ENCODE assay signal across 8 cellular contexts in the genomic region with DNA sequence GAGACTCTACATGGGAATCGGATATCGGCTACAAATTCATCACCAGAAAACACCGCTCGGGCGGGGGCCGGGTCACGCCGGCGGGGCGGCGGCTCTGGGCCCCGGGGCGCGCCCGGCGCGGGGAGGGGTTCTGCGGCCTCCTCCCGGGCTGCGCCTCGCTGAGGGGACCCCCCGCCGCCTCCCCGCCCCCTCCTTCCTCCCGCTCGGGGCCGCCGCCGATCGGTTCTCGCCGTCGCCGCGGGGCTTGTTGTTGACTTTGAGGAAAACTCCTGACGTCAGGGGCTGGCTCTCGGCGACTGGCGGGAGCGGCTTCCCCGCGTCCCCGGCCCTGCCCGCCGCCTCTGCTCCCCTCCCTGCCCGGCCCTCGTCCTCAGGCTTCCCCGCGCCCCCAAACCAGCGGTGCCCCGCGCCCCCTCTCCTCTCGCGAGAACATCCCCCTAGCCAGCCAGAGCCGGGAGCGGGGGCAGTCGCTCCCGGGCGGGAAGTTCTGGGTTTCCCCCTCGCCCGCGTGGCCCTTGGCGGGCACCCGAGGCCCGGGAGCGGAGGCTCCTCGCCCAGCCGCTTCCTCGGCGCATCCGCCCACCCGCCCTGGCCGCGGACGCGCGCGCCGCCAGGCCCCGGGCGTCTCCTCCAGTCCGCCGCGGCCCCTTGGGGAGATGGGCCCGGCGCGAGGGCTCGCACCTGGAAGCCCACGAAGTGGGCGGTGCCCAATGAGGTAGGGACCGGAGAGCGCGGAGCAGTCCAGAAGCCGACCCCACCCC. TPM values are rescaled to one million over a fixed set of nuclear protein-coding genes. Genes with fewer than 3 reads are reported as not detected.
DNase-seq lines count a peak whose midpoint lies in the region; ATAC-seq and TF ChIP-seq lines count a peak whose summit lies in the region.

No MANE protein-coding gene starts in this region.

- TF ChIP-seq CTCF in Panc1 (IDR thresholded peaks at IDR 0.05) (no peak), fibroblast of pulmonary artery (IDR thresholded peaks at IDR 0.05; ENCODE audit: low read length, missing control alignments) (no peak), nephron progenitor cell (IDR thresholded peaks at IDR 0.05) (no peak)

- H3K27me3 ChIP-seq in HUES48 (ENCODE audit: control insufficient read depth, insufficient read depth, low read length) (peaks cover 7% of the 10 kb centered on the region; the same call in 1 of the 2 replicates), Panc1 (ENCODE audit: control insufficient read depth, insufficient read depth, low read length) (peaks cover 31% of the 10 kb centered on the region)

- in situ Hi-C loops in Panc1 (cut with HindIII; ENCODE audit: low pct_unique_long_range_greater_than_20kb, low sequenced_read_pairs) = no loop called here

- H3K9me3 Mint-ChIP-seq in nephron progenitor cell = no peaks in the 10 kb centered on the region

- H3K36me3 Mint-ChIP-seq in nephron progenitor cell (ENCODE audit: low read depth) = no peaks in the 10 kb centered on the region

- H3K4me1 Mint-ChIP-seq in nephron progenitor cell = peaks cover 30% of the 10 kb centered on the region

- H3K27ac Mint-ChIP-seq in nephron progenitor cell = peak overlapping the region; percentile 75

- peaks cover 7% of the 10 kb centered on the region for H3K27me3 Mint-ChIP-seq in nephron progenitor cell (ENCODE audit: low read depth, poor library complexity)

- H3K4me3 Mint-ChIP-seq in nephron progenitor cell = peak overlapping the region; percentile 95

- H3K36me3 ChIP-seq in HUES48 (ENCODE audit: control insufficient read depth, insufficient read depth, low read length) (no peaks in the 10 kb centered on the region), Panc1 (ENCODE audit: control insufficient read depth, insufficient read depth, low read length) (no peaks in the 10 kb centered on the region)

- intact Hi-C loops in Panc1 (cut with micrococcal nuclease; ENCODE audit: unreplicated experiment) = no loop called here

- BruUV-seq in Panc1 (replicated peaks; lab: Mats Ljungman, UMichigan) = no TSS peak

- H3K4me3 ChIP-seq in HUES48 (ENCODE audit: low read depth, low read length) = peak overlapping the region; percentile 78
- H3K4me3 ChIP-seq in Panc1 (ENCODE audit: low read depth in 2 of 2, low read length in 2 of 2) = peak overlapping the region; percentile 58 to 60
- peak overlapping the region; percentile 75 for H3K4me3 ChIP-seq in fibroblast of pulmonary artery (replicated peaks; ENCODE audit: low read depth, low read length)

- peak overlapping the region; percentile 92 for H3K9ac ChIP-seq in HUES48 (ENCODE audit: low read depth, low read length)

- H3K27ac ChIP-seq in HUES48 (ENCODE audit: low read depth, low read length) = peak overlapping the region; percentile 99
- H3K27ac ChIP-seq in Panc1 (ENCODE audit: low read length) = no peak overlapping the region

- ATAC-seq in GM21390 (IDR thresholded peaks at IDR 0.05; ENCODE audit: unreplicated experiment) (peak; percentile 56), Panc1 (peak; percentile 81)
- peak; percentile 72 for ATAC-seq in stimulated activated naive CD8-positive, alpha-beta T cell treated with anti-CD3 and anti-CD28 coated beads, Interleukin-15, Interleukin-2, amounts not matched to agents 100 U/mL and 50 U/mL, for 24 hours

- no peaks in the 10 kb centered on the region for H3K9me3 ChIP-seq in HUES48 (ENCODE audit: control insufficient read depth, insufficient read depth, low read length)
- H3K9me3 ChIP-seq in Panc1 (ENCODE audit: control insufficient read depth, insufficient read depth, low read depth, low read length) = no peaks in the 10 kb centered on the region

- H3K4me1 ChIP-seq in HUES48 (ENCODE audit: control insufficient read depth, insufficient read depth, low read length) (peaks cover 25% of the 10 kb centered on the region), Panc1 (ENCODE audit: control insufficient read depth, insufficient read depth, low read length) (peaks cover 5% of the 10 kb centered on the region)

- DNase-seq in DMS 273 (lab: John Stamatoyannopoulos, UW; ENCODE audit: unreplicated experiment) (peak; percentile 96), Panc1 (ENCODE audit: low read depth, low spot score) (no peak), fibroblast of pulmonary artery (ENCODE audit: low read depth) (peak; percentile 79), nephron progenitor cell (peak; percentile 83)
- DNase-seq in activated effector memory CD4-positive, alpha-beta T cell treated with Interleukin-2 at 50 U/mL for 16 hours = peak; percentile 78
- DNase-seq in stimulated activated naive CD8-positive, alpha-beta T cell treated with anti-CD3 and anti-CD28 coated beads, Interleukin-15, Interleukin-2, amounts not matched to agents 100 U/mL and 50 U/mL, for 24 hours = peak; percentile 87

- CTCF ChIA-PET in Panc1 (lab: Charles Lee) = no interaction called here

- POLR2A ChIA-PET in Panc1 (lab: Charles Lee) = no interaction called here

RNA-seq across cellular contexts. Expression of a gene that starts 0.5 kb away (rescaled TPM):
- 11.0 TPM for total RNA-seq in Panc1 (2021; ENCODE audit: unreplicated experiment)
- polyA plus RNA-seq in Panc1 (2012; ENCODE audit: insufficient read length) = 1.1 TPM
